In genomic region chrX:101407748-101408529, GRCh38 we compare ENCODE assay signal across 8 cellular contexts. TPM values are rescaled to one million over a fixed set of nuclear protein-coding genes. Genes with fewer than 3 reads are reported as not detected.
A peak's percentile ranks its signal among the peaks of the same experiment; 100 is the strongest.
DNase-seq lines count a peak whose midpoint lies in the region; ATAC-seq and TF ChIP-seq lines count a peak whose summit lies in the region.

TSS of gene GLA (minus strand) at chrX:101407925. CDS start at chrX:101407903, 22 bp downstream.
TSS of gene HNRNPH2 (plus strand) at chrX:101408222. CDS start at chrX:101411989, 3,767 bp downstream.

- no peak for TF ChIP-seq CTCF in DOHH2 (IDR thresholded peaks at IDR 0.05; ENCODE audit: low read depth, low read length, poor library complexity, severe bottlenecking)
- no peak for TF ChIP-seq CTCF in LNCaP clone FGC (IDR thresholded peaks at IDR 0.05; ENCODE audit: control insufficient read depth, extremely low read depth, insufficient read depth)
- no peak for TF ChIP-seq CTCF in RWPE1 (conservative IDR thresholded peaks at IDR 0.05; ENCODE audit: low read depth)
- TF ChIP-seq CTCF in fibroblast of lung (conservative IDR thresholded peaks at IDR 0.05 in 1 of 2, IDR thresholded peaks at IDR 0.05 in 1 of 2; ENCODE audit: low read depth in 1 of 2, low read length in 2 of 2), result no peak

- POLR2A ChIA-PET in RWPE1 (lab: Yijun Ruan, JAX; ENCODE audit: low non-redundant PET), result no interaction called here
- POLR2A ChIA-PET in naive thymus-derived CD4-positive, alpha-beta T cell (lab: Charles Lee), result interaction anchor here (0.8 to 1.2 kb wide), 4 partner anchors 10 to 17 kb away, joined by 3 to 6 read pairs (median 3); partner anchors contain the start of gene RPL36A

- no peaks in the 10 kb centered on the region for H3K9me2 ChIP-seq in DOHH2 (replicated peaks; ENCODE audit: control insufficient read depth, low read length)

- H2AFZ ChIP-seq in fibroblast of lung (ENCODE audit: low read length), result peak within 1 kb of the TSS; percentile 66

- peak within 1 kb of the TSS; percentile 79 for H3K4me2 ChIP-seq in DOHH2 (ENCODE audit: low read length)
- H3K4me2 ChIP-seq in fibroblast of lung (ENCODE audit: extremely low read depth, insufficient read depth, low read length), result peak within 1 kb of the TSS; percentile 87

- peak; percentile 93 for ATAC-seq in activated T-helper 17 cell treated with anti-CD3 and anti-CD28 coated beads, Interleukin-2, amount 50 U/mL, for 72 hours (replicated peaks)
- peak; percentile 96 for ATAC-seq in naive thymus-derived CD4-positive, alpha-beta T cell
- ATAC-seq in stimulated activated naive B cell treated with anti-CD40 and anti-IgM and Interleukin-4, amounts not matched to agents 10 μg/mL and 1 μg/mL and 100 μg/mL, for 72 hours (replicated peaks), result peak; percentile 88 to 91

- H3F3A ChIP-seq in DOHH2 (ENCODE audit: control insufficient read depth, insufficient read depth), result no peaks in the 10 kb centered on the region

- H3K27me3 ChIP-seq in DOHH2 (ENCODE audit: control insufficient read depth, low read length), result no peaks in the 10 kb centered on the region
- H3K27me3 ChIP-seq in fibroblast of lung (ENCODE audit: control insufficient read depth, insufficient read depth, low read length), result no peaks in the 10 kb centered on the region
- no peaks in the 10 kb centered on the region for H3K27me3 ChIP-seq in naive thymus-derived CD4-positive, alpha-beta T cell (ENCODE audit: control insufficient read depth in 2 of 2, insufficient read depth in 2 of 2, low read length in 2 of 2)

- peaks cover 30% of the 10 kb centered on the region for H3K36me3 ChIP-seq in DOHH2 (ENCODE audit: control insufficient read depth, low read length)
- H3K36me3 ChIP-seq in fibroblast of lung (ENCODE audit: control insufficient read depth, insufficient read depth, low read length), result no peaks in the 10 kb centered on the region
- H3K36me3 ChIP-seq in naive thymus-derived CD4-positive, alpha-beta T cell (ENCODE audit: control insufficient read depth in 2 of 3, insufficient read depth in 3 of 3, low read length in 3 of 3), result peaks cover 0 to 9% (median 4%) of the 10 kb centered on the region in 3 experiments

- peak; percentile 59 for DNase-seq in GOT3 (lab: John Stamatoyannopoulos, UW)
- peak; percentile 99 for DNase-seq in LNCaP clone FGC (ENCODE audit: low read depth)
- peak; percentile 93 for DNase-seq in RWPE1 (ENCODE audit: low spot score)
- peak; percentile 98 to 99 for DNase-seq in fibroblast of lung (ENCODE audit: low read depth in 2 of 2)
- DNase-seq in naive thymus-derived CD4-positive, alpha-beta T cell, result peak; percentile 64 to 94 (median 88)
- DNase-seq in stimulated activated naive B cell treated with anti-CD40 and anti-IgM and Interleukin-4, amounts not matched to agents 10 μg/mL and 1 μg/mL and 100 μg/mL, for 72 hours, result peak; percentile 88

- peaks cover 15% of the 10 kb centered on the region for H3K4me1 Mint-ChIP-seq in activated T-helper 17 cell treated with anti-CD3 and anti-CD28 coated beads, Interleukin-2, amount 50 U/mL, for 72 hours
- H3K4me1 Mint-ChIP-seq in naive thymus-derived CD4-positive, alpha-beta T cell, result peaks cover 11 to 39% (median 28%) of the 10 kb centered on the region in 7 donors
- H3K4me1 Mint-ChIP-seq in stimulated activated naive B cell treated with anti-CD40 and anti-IgM and Interleukin-4, amounts not matched to agents 10 μg/mL and 1 μg/mL and 100 μg/mL, for 72 hours, result peaks cover 19 to 30% of the 10 kb centered on the region in 2 donors

- H3K79me2 ChIP-seq in DOHH2 (ENCODE audit: control insufficient read depth, low read length) (peaks cover 88% of the 10 kb centered on the region), fibroblast of lung (ENCODE audit: control insufficient read depth, insufficient read depth, low read length) (peaks cover 55% of the 10 kb centered on the region)

- no peaks in the 10 kb centered on the region for H3K27me3 Mint-ChIP-seq in activated T-helper 17 cell treated with anti-CD3 and anti-CD28 coated beads, Interleukin-2, amount 50 U/mL, for 72 hours
- H3K27me3 Mint-ChIP-seq in naive thymus-derived CD4-positive, alpha-beta T cell, result peaks cover 0 to 2% (median 0%) of the 10 kb centered on the region in 5 donors
- no peaks in the 10 kb centered on the region for H3K27me3 Mint-ChIP-seq in stimulated activated naive B cell treated with anti-CD40 and anti-IgM and Interleukin-4, amounts not matched to agents 10 μg/mL and 1 μg/mL and 100 μg/mL, for 72 hours

- peak within 1 kb of the TSS; percentile 91 for H3K9ac ChIP-seq in fibroblast of lung (ENCODE audit: insufficient read depth, low read length)

- H3K27ac Mint-ChIP-seq in activated T-helper 17 cell treated with anti-CD3 and anti-CD28 coated beads, Interleukin-2, amount 50 U/mL, for 72 hours, result peak within 1 kb of the TSS; percentile 94
- peak within 1 kb of the TSS; percentile 97 to 100 (median 99) for H3K27ac Mint-ChIP-seq in naive thymus-derived CD4-positive, alpha-beta T cell
- H3K27ac Mint-ChIP-seq in stimulated activated naive B cell treated with anti-CD40 and anti-IgM and Interleukin-4, amounts not matched to agents 10 μg/mL and 1 μg/mL and 100 μg/mL, for 72 hours, result peak within 1 kb of the TSS; percentile 95

- CTCF ChIA-PET in RWPE1 (lab: Yijun Ruan, JAX), result no interaction called here
- CTCF ChIA-PET in naive thymus-derived CD4-positive, alpha-beta T cell (lab: Charles Lee), result interaction anchor here (1.0 kb wide), 1 partner anchor 8 kb away, joined by 3 read pairs; no protein-coding TSS in a partner anchor

- intact Hi-C loops in naive thymus-derived CD4-positive, alpha-beta T cell (cut with micrococcal nuclease), result loop anchor here (1.0 to 5.0 kb wide), 16 partner anchors 10 to 1807 kb away; partner anchors contain the start of genes CSTF2 (in 2 of the 2), TIMM8A (in 2 of the 2), TRMT2B (in 2 of the 2) and ZMAT1 (in 2 of the 2)

- H3K4me3 Mint-ChIP-seq in activated T-helper 17 cell treated with anti-CD3 and anti-CD28 coated beads, Interleukin-2, amount 50 U/mL, for 72 hours, result peak within 1 kb of the TSS; percentile 90
- peak within 1 kb of the TSS; percentile 90 to 98 (median 95) for H3K4me3 Mint-ChIP-seq in naive thymus-derived CD4-positive, alpha-beta T cell
- peak within 1 kb of the TSS; percentile 91 to 95 for H3K4me3 Mint-ChIP-seq in stimulated activated naive B cell treated with anti-CD40 and anti-IgM and Interleukin-4, amounts not matched to agents 10 μg/mL and 1 μg/mL and 100 μg/mL, for 72 hours

- H3K27ac ChIP-seq in DOHH2 (ENCODE audit: low read depth, low read length) (peak within 1 kb of the TSS; percentile 80), RWPE1 (peak within 1 kb of the TSS; percentile 90), fibroblast of lung (ENCODE audit: insufficient read depth, low read length) (peak within 1 kb of the TSS; percentile 98)
- peak within 1 kb of the TSS; percentile 97 for H3K27ac ChIP-seq in naive thymus-derived CD4-positive, alpha-beta T cell (ENCODE audit: low read depth, low read length)

- no peaks in the 10 kb centered on the region for H3K9me3 Mint-ChIP-seq in activated T-helper 17 cell treated with anti-CD3 and anti-CD28 coated beads, Interleukin-2, amount 50 U/mL, for 72 hours
- H3K9me3 Mint-ChIP-seq in naive thymus-derived CD4-positive, alpha-beta T cell, result peaks cover 0 to 7% (median 0%) of the 10 kb centered on the region in 11 donors
- peaks cover 2 to 5% of the 10 kb centered on the region in 2 donors for H3K9me3 Mint-ChIP-seq in stimulated activated naive B cell treated with anti-CD40 and anti-IgM and Interleukin-4, amounts not matched to agents 10 μg/mL and 1 μg/mL and 100 μg/mL, for 72 hours

- H3K4me3 ChIP-seq in DOHH2 (ENCODE audit: low read length) (peak within 1 kb of the TSS; percentile 79), LNCaP clone FGC (ENCODE audit: low read depth, low read length) (peak within 1 kb of the TSS; percentile 73), fibroblast of lung (replicated peaks in 1 of 4; ENCODE audit: control extremely low read depth in 1 of 4, insufficient read depth in 1 of 4, low read depth in 3 of 4, low read length in 4 of 4) (peak within 1 kb of the TSS; percentile 75 to 96 (median 81))
- H3K4me3 ChIP-seq in naive thymus-derived CD4-positive, alpha-beta T cell (ENCODE audit: low read length), result peak within 1 kb of the TSS; percentile 82

- H3K4me1 ChIP-seq in DOHH2 (ENCODE audit: control insufficient read depth, low read length), result peaks cover 21% of the 10 kb centered on the region
- H3K4me1 ChIP-seq in fibroblast of lung (ENCODE audit: control insufficient read depth, extremely low read depth, insufficient read depth, low read length), result no peaks in the 10 kb centered on the region
- H3K4me1 ChIP-seq in naive thymus-derived CD4-positive, alpha-beta T cell (ENCODE audit: control insufficient read depth in 2 of 2, insufficient read depth in 2 of 2, low read length in 2 of 2), result peaks cover 11 to 19% of the 10 kb centered on the region in 2 donors

- H4K20me1 ChIP-seq in DOHH2 (ENCODE audit: control insufficient read depth, insufficient read depth, low read depth, low read length) (no peaks in the 10 kb centered on the region), fibroblast of lung (ENCODE audit: control insufficient read depth, extremely low read depth, insufficient read depth, low read length) (no peaks in the 10 kb centered on the region)

- H3K9me3 ChIP-seq in DOHH2 (ENCODE audit: control insufficient read depth, insufficient read depth, low read length), result no peaks in the 10 kb centered on the region
- no peaks in the 10 kb centered on the region for H3K9me3 ChIP-seq in fibroblast of lung (ENCODE audit: control insufficient read depth, insufficient read depth, low read depth, low read length)
- H3K9me3 ChIP-seq in naive thymus-derived CD4-positive, alpha-beta T cell (ENCODE audit: control insufficient read depth in 2 of 3, low read length in 3 of 3), result no peaks in the 10 kb centered on the region

- H3K36me3 Mint-ChIP-seq in activated T-helper 17 cell treated with anti-CD3 and anti-CD28 coated beads, Interleukin-2, amount 50 U/mL, for 72 hours (ENCODE audit: low read depth), result peaks cover 64% of the 10 kb centered on the region
- H3K36me3 Mint-ChIP-seq in naive thymus-derived CD4-positive, alpha-beta T cell, result peaks cover 4 to 9% (median 7%) of the 10 kb centered on the region in 5 donors
- H3K36me3 Mint-ChIP-seq in stimulated activated naive B cell treated with anti-CD40 and anti-IgM and Interleukin-4, amounts not matched to agents 10 μg/mL and 1 μg/mL and 100 μg/mL, for 72 hours, result peaks cover 17 to 26% of the 10 kb centered on the region in 2 donors

RNA-seq across cellular contexts. Expression of gene GLA, which starts in this region (rescaled TPM):
- 10 to 100 TPM; 64.9 to 67.2 TPM for total RNA-seq in activated T-helper 17 cell treated with anti-CD3 and anti-CD28 coated beads, Interleukin-2, amount 50 U/mL, for 72 hours
- 11.3 and 19.3 TPM in 2 replicates for total RNA-seq in fibroblast of lung
- polyA plus RNA-seq in fibroblast of lung, result 23.1 and 30.3 TPM in 2 replicates
- polyA plus RNA-seq in fibroblast of lung (2012), result 16.8 and 24.2 TPM in 2 replicates
- 2.6 and 10.3 TPM in 2 replicates for polyA minus RNA-seq in fibroblast of lung (ENCODE audit: low replicate concordance)
- 10 to 100 TPM; 12.5 to 40.1 (median 27.1) TPM for total RNA-seq in naive thymus-derived CD4-positive, alpha-beta T cell
- polyA plus RNA-seq in naive thymus-derived CD4-positive, alpha-beta T cell, result 10 to 100 TPM; 10.9 to 11.2 TPM

RNA-seq across cellular contexts. Expression of gene HNRNPH2, which starts in this region (rescaled TPM):
- total RNA-seq in activated T-helper 17 cell treated with anti-CD3 and anti-CD28 coated beads, Interleukin-2, amount 50 U/mL, for 72 hours, result 10 to 100 TPM; 25.1 to 39.1 TPM
- 82.7 and 84.1 TPM in 2 replicates for total RNA-seq in fibroblast of lung
- polyA plus RNA-seq in fibroblast of lung, result 76.6 and 91.5 TPM in 2 replicates
- polyA plus RNA-seq in fibroblast of lung (2012), result 92.2 and 98.7 TPM in 2 replicates
- polyA minus RNA-seq in fibroblast of lung (ENCODE audit: low replicate concordance), result 9.3 and 12.6 TPM in 2 replicates
- 10 to 100 TPM; 32.1 to 46.3 (median 41.5) TPM for total RNA-seq in naive thymus-derived CD4-positive, alpha-beta T cell
- polyA plus RNA-seq in naive thymus-derived CD4-positive, alpha-beta T cell, result 100 to 1,000 TPM in 1 of 2 donors, 10 to 100 TPM in 1; 96.3 to 103 TPM

Comparison
In these comparisons a context has a peak if more than half of its experiments do, and no peak if none do; other contexts are left out.
1. Peak in every context shown above with its lines: DNase-seq, ATAC-seq, H3K4me3 ChIP-seq and H3K27ac ChIP-seq.